ENCODE assay signal across 8 cellular contexts in genomic region chr7:55254596-55255500, GRCh38.
DNase-seq lines count a peak whose midpoint lies in the region; ATAC-seq, FAIRE-seq and TF ChIP-seq lines count a peak whose summit lies in the region.

No MANE protein-coding gene starts in this region.

- H3K36me3 ChIP-seq in HepG2 (replicated peaks in 1 of 2; ENCODE audit: control insufficient read depth in 1 of 2, insufficient read depth in 2 of 2, low read length in 2 of 2) = no peaks in the 10 kb centered on the region

- H3K27ac ChIP-seq in A549 = peak overlapping the region; percentile 91 to 95
- H3K27ac ChIP-seq in HepG2 (ENCODE audit: extremely low read length, insufficient read depth, low read length) = no peak overlapping the region

- peak overlapping the region; percentile 48 for H3K9ac ChIP-seq in HepG2 (ENCODE audit: insufficient read depth, low read depth, low read length)

- TF ChIP-seq POLR2A in A549 (IDR thresholded peaks at IDR 0.05; ENCODE audit: low read length) (peak; percentile 40), HepG2 (IDR thresholded peaks at IDR 0.05; ENCODE audit: insufficient read depth in 1 of 2, low read depth in 2 of 2, low read length in 2 of 2) (no peak)

- H3K4me3 Mint-ChIP-seq in dendritic cell treated with granulocyte-macrophage colony-stimulating factor and Interleukin-4, amounts not matched to agents 40 ng/mL and 50 ng/mL, for 4 days = peak overlapping the region; percentile 71

- peaks cover 0 to 19% of the 10 kb centered on the region in 2 experiments; a peak in 3 of 5 replicates for H3K27me3 ChIP-seq in HepG2 (ENCODE audit: control insufficient read depth in 1 of 2, insufficient read depth in 2 of 2, low read length in 2 of 2)

- no TSS peak for BruUV-seq in HepG2 (replicated peaks; lab: Mats Ljungman, UMichigan)

- H4K20me1 ChIP-seq in HepG2 (ENCODE audit: insufficient read depth, low read length) = no peaks in the 10 kb centered on the region

- CTCF ChIA-PET in A549 (lab: Yijun Ruan, JAX) (interaction anchor here (0.6 to 12.6 kb wide), 130 partner anchors 11 to 557 kb away, joined by 3 to 742 read pairs (median 5); partner anchors contain the start of genes EGFR, LANCL2 and SEC61G), HepG2 (lab: Yijun Ruan, JAX; ENCODE audit: low intra/inter-chr PET ratio, low total read pairs) (interaction anchor here (0.7 to 3.8 kb wide), 8 partner anchors 102 to 483 kb away, joined by 3 to 98 read pairs (median 4); no protein-coding TSS in a partner anchor)

- H3K9me3 Mint-ChIP-seq in dendritic cell treated with granulocyte-macrophage colony-stimulating factor and Interleukin-4, amounts not matched to agents 40 ng/mL and 50 ng/mL, for 4 days = no peaks in the 10 kb centered on the region

- 4% methylated on average over 25 of the region's 80 CpGs for WGBS in A549 (ENCODE audit: missing lambda C conversion rate)
- WGBS in HepG2 (ENCODE audit: low lambda C conversion rate) = 1% methylated on average over 10 of the region's 80 CpGs

- POLR2A ChIA-PET in A549 (lab: Yijun Ruan, JAX) (interaction anchor here (0.8 to 2.3 kb wide), 6 partner anchors 111 to 495 kb away, joined by 4 to 12 read pairs (median 8); partner anchors contain the start of gene SEC61G), HepG2 (lab: Yijun Ruan, JAX) (interaction anchor here (0.7 to 3.0 kb wide), 9 partner anchors 66 to 496 kb away, joined by 3 to 17 read pairs (median 4); partner anchors contain the start of gene SEC61G)

- TF ChIP-seq EP300 in A549 (IDR thresholded peaks at IDR 0.05) (no peak), HepG2 (IDR thresholded peaks at IDR 0.05; ENCODE audit: low read depth in 2 of 2, low read length in 2 of 2) (no peak), HepG2 (CRISPR knock-in tag; IDR thresholded peaks at IDR 0.05; ENCODE audit: borderline replicate concordance) (no peak)

- ATAC-seq in A549 (peak; percentile 87 to 95), GM18858 (IDR thresholded peaks at IDR 0.05; ENCODE audit: unreplicated experiment) (peak; percentile 67), HG03064 (IDR thresholded peaks at IDR 0.05; ENCODE audit: low read depth, unreplicated experiment) (peak; percentile 68), HepG2 (peak; percentile 94)

- peak; percentile 88 for TF ChIP-seq CTCF in A549 (IDR thresholded peaks at IDR 0.05)
- TF ChIP-seq CTCF in HepG2 (CRISPR knock-in tag; IDR thresholded peaks at IDR 0.05) = peak; percentile 93

- H3K27me3 Mint-ChIP-seq in dendritic cell treated with granulocyte-macrophage colony-stimulating factor and Interleukin-4, amounts not matched to agents 40 ng/mL and 50 ng/mL, for 4 days = peaks cover 56% of the 10 kb centered on the region

- no peaks in the 10 kb centered on the region for H3K36me3 Mint-ChIP-seq in dendritic cell treated with granulocyte-macrophage colony-stimulating factor and Interleukin-4, amounts not matched to agents 40 ng/mL and 50 ng/mL, for 4 days (ENCODE audit: low read depth)

- H3K4me2 ChIP-seq in A549 (peak overlapping the region; percentile 96), HepG2 (ENCODE audit: low read depth, low read length) (peak overlapping the region; percentile 89)

- intact Hi-C loops in dendritic cell treated with granulocyte-macrophage colony-stimulating factor and Interleukin-4, amounts not matched to agents 40 ng/mL and 50 ng/mL, for 4 days (cut with micrococcal nuclease) = no loop called here
- intact Hi-C loops in HepG2 (cut with micrococcal nuclease; ENCODE audit: unreplicated experiment) = loop anchor here (1.0 to 5.0 kb wide), 8 partner anchors 66 to 481 kb away; no protein-coding TSS in a partner anchor

- FAIRE-seq in A549 (lab: Jason Lieb, UNC) (no peak), HepG2 (lab: Jason Lieb, UNC) (no peak)

- no peak overlapping the region for H3K27ac Mint-ChIP-seq in dendritic cell treated with granulocyte-macrophage colony-stimulating factor and Interleukin-4, amounts not matched to agents 40 ng/mL and 50 ng/mL, for 4 days

- H3K4me3 ChIP-seq in A549 (peak overlapping the region; percentile 69), HepG2 (replicated peaks in 1 of 3; ENCODE audit: insufficient read depth in 1 of 3, low read depth in 2 of 3, low read length in 3 of 3) (peak overlapping the region; percentile 47 to 76 (median 48))

- H3K4me1 ChIP-seq in A549 = peaks cover 7% of the 10 kb centered on the region; the same call in 1 of the 3 replicates
- H3K4me1 ChIP-seq in HepG2 (ENCODE audit: insufficient read depth, low read length) = peaks cover 22% of the 10 kb centered on the region

- in situ Hi-C loops in HepG2 (cut with HindIII; ENCODE audit: extremely low pct_ligation_motif_present, low pct_unique_long_range_greater_than_20kb) = loop anchor here (5.0 to 10.0 kb wide), 2 partner anchors 110 to 478 kb away; no protein-coding TSS in a partner anchor

- H3K4me1 Mint-ChIP-seq in dendritic cell treated with granulocyte-macrophage colony-stimulating factor and Interleukin-4, amounts not matched to agents 40 ng/mL and 50 ng/mL, for 4 days (ENCODE audit: low read depth) = peaks cover 12% of the 10 kb centered on the region

- H3K79me2 ChIP-seq in HepG2 (ENCODE audit: insufficient read depth, low read length) = no peaks in the 10 kb centered on the region

- TF ChIP-seq RAD21 in A549 (conservative IDR thresholded peaks at IDR 0.05 in 1 of 2, IDR thresholded peaks at IDR 0.05 in 1 of 2) (peak; percentile 76 to 91), HepG2 (CRISPR knock-in tag; IDR thresholded peaks at IDR 0.05) (peak; percentile 93)

- H2AFZ ChIP-seq in HepG2 (ENCODE audit: low read length) = no peak overlapping the region

- H3K9me3 ChIP-seq in A549 (no peaks in the 10 kb centered on the region), HepG2 (ENCODE audit: low read length) (no peaks in the 10 kb centered on the region)

- DNase-seq in A549 (ENCODE audit: low read depth in 1 of 2, low spot score in 1 of 2) (peak; percentile 76 to 89), NCI-H2196 treated with DMSO at 0.1 percent for 48 hours (lab: John Stamatoyannopoulos, UW; ENCODE audit: unreplicated experiment) (peak; percentile 41), HepG2 (ENCODE audit: low spot score) (peak; percentile 36)
- DNase-seq in activated CD4-positive, alpha-beta T cell treated with anti-CD3 and anti-CD28 coated beads, Interleukin-2, amount 50 U/mL, for 1 hour = peak; percentile 55
- DNase-seq in stimulated activated CD4-positive, alpha-beta T cell treated with anti-CD3 and anti-CD28 coated beads, Interleukin-2, amount 100 ng/mL, for 48 hours = peak; percentile 67 to 83

TF ChIP-seq in A549, 52 proteins besides CTCF, POLR2A, EP300 and RAD21 (continues in another document):
- peak in 1 of 2 experiments; percentile 42; a peak in 1 of 5 replicates for TF ChIP-seq JUN (IDR thresholded peaks at IDR 0.05)
- peak; percentile 53; the same call in 1 of the 2 replicates for TF ChIP-seq HMGXB4 (CRISPR knock-in tag; IDR thresholded peaks at IDR 0.05; ENCODE audit: borderline replicate concordance)
- TF ChIP-seq E2F6 (IDR thresholded peaks at IDR 0.05; ENCODE audit: borderline replicate concordance, low read depth) = peak; percentile 96
- TF ChIP-seq ZNF302 (CRISPR knock-in tag; IDR thresholded peaks at IDR 0.05) = no peak
- TF ChIP-seq SMC3 (IDR thresholded peaks at IDR 0.05) = peak; percentile 92

TF ChIP-seq in HepG2, 621 proteins besides CTCF, POLR2A, EP300 and RAD21 (continues in another document):
- TF ChIP-seq ZNF776 (CRISPR knock-in tag; IDR thresholded peaks at IDR 0.05) (peak; percentile 95), FOXP4 (CRISPR knock-in tag; IDR thresholded peaks at IDR 0.05) (no peak), HOXA3 (CRISPR knock-in tag; IDR thresholded peaks at IDR 0.05) (no peak), REPIN1 (CRISPR knock-in tag; IDR thresholded peaks at IDR 0.05; ENCODE audit: borderline replicate concordance, low read depth) (peak; percentile 83), ZNF274 (CRISPR knock-in tag; IDR thresholded peaks at IDR 0.05) (no peak), ZNF441 (CRISPR knock-in tag; IDR thresholded peaks at IDR 0.05; ENCODE audit: borderline replicate concordance) (0 out of 2 replicates have a peak, but pooled peaks have one; percentile 50), ZNF564 (CRISPR knock-in tag; IDR thresholded peaks at IDR 0.05) (0 out of 2 replicates have a peak, but pooled peaks have one; percentile 54), NFE2 (CRISPR knock-in tag; IDR thresholded peaks at IDR 0.05) (no peak), SOX6 (IDR thresholded peaks at IDR 0.05) (no peak), SOX6 (CRISPR knock-in tag; IDR thresholded peaks at IDR 0.05) (peak; percentile 31; the same call in 1 of the 2 replicates), TSC22D2 (CRISPR knock-in tag; IDR thresholded peaks at IDR 0.05; ENCODE audit: borderline replicate concordance) (no peak)

Comparison
In these comparisons a context has a peak if more than half of its experiments do, and no peak if none do; other contexts are left out.
1. Of the 38 proteins assayed by ChIP-seq in both HepG2 and A549: peak only in HepG2: BCL3, CHD2, ESRRA, HDAC2, HOXA7 and RNF2; only in A549: POLR2A; in both: CTCF, HMGXB4, MAX, RAD21 and SMC3; in neither: 24; mixed calls (peak in some experiments, not most) for 2.